ENCODE assay signal across 8 cellular contexts in the genomic region with DNA sequence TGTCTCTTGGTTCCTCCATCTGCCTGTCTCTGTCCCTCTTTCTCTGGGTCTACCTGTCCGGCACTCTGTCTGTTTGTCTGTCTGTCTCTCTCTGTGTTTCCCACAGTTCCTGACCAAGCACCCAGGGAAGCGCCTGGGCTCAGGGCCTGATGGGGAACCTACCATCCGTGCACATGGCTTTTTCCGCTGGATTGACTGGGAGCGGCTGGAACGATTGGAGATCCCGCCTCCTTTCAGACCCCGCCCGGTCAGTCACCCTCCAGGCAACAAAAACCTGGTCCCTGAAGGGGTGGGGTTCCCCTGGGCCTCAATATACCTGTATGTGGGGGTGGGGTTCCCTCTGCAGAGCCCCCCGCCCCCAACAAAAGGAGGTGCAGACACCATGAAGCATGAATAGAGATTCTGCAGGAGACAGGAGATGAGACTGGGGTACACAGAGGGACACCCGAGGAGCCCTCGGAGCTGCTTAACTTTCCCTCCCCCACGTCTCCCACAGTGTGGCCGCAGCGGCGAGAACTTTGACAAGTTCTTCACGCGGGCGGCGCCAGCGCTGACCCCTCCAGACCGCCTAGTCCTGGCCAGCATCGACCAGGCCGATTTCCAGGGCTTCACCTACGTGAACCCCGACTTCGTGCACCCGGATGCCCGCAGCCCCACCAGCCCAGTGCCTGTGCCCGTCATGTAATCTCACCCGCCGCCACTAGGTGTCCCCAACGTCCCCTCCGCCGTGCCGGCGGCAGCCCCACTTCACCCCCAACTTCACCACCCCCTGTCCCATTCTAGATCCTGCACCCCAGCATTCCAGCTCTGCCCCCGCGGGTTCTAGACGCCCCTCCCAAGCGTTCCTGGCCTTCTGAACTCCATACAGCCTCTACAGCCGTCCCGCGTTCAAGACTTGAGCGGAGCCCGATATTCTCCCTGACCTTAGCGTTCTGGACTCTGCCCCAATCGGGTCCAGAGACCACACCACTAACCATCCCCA. TPM values are rescaled to one million over a fixed set of nuclear protein-coding genes. Genes with fewer than 3 reads are reported as not detected.
DNase-seq lines count a peak whose midpoint lies in the region; ATAC-seq and TF ChIP-seq lines count a peak whose summit lies in the region.

No MANE protein-coding gene starts in this region.

- H3K9me3 ChIP-seq in PC-3 (ENCODE audit: low read length) (no peaks in the 10 kb centered on the region), cardiac muscle cell (ENCODE audit: low read depth) (no peaks in the 10 kb centered on the region)

- H3K79me2 ChIP-seq in PC-3 (ENCODE audit: low read length): no peaks in the 10 kb centered on the region

- H4K20me1 ChIP-seq in PC-3 (ENCODE audit: low read length): no peaks in the 10 kb centered on the region

- in situ Hi-C loops in G401 (cut with HindIII; ENCODE audit: low sequenced_read_pairs): no loop called here

- H3K4me2 ChIP-seq in PC-3 (ENCODE audit: low read length): peak overlapping the region; percentile 48; the same call in 1 of the 2 replicates

- H3K9me2 ChIP-seq in PC-3 (replicated peaks; ENCODE audit: low read length): no peaks in the 10 kb centered on the region

- POLR2A ChIA-PET in PC-3 (lab: Charles Lee; ENCODE audit: unreplicated experiment): no interaction called here

- H3K4me3 ChIP-seq in PC-3 (ENCODE audit: low read length): no peak overlapping the region
- H3K4me3 ChIP-seq in cardiac muscle cell: no peak overlapping the region

- no peak overlapping the region for H2AFZ ChIP-seq in PC-3 (ENCODE audit: low read length)

- TF ChIP-seq CTCF in PC-3 (conservative IDR thresholded peaks at IDR 0.05; ENCODE audit: low read depth, low read length): peak; percentile 96
- peak; percentile 86 for TF ChIP-seq CTCF in cardiac muscle cell (IDR thresholded peaks at IDR 0.05; ENCODE audit: low read depth, low read length)

- no peak overlapping the region for H3K9ac ChIP-seq in PC-3 (ENCODE audit: low read length)

- no TSS peak for BruUV-seq in PC-3 (replicated peaks; lab: Mats Ljungman, UMichigan)

- intact Hi-C loops in PC-3 (cut with micrococcal nuclease) (loop anchor here (2.0 to 10.0 kb wide), 3 partner anchors 64 to 116 kb away; no protein-coding TSS in a partner anchor), sciatic nerve (cut with DNase I) (no loop called here)

- no peaks in the 10 kb centered on the region for H3F3A ChIP-seq in PC-3 (ENCODE audit: low read length, unreplicated experiment)

- DNase-seq in G401 (ENCODE audit: low spot score) (peak; percentile 56), PC-3 (peak; percentile 39), cardiac muscle cell (ENCODE audit: low read depth in 1 of 2, low spot score in 1 of 2) (peak; percentile 37 to 41), sciatic nerve (ENCODE audit: low spot score) (peak; percentile 70), NCI-H1436 (lab: John Stamatoyannopoulos, UW) (no peak), dedifferentiated amniotic fluid mesenchymal stem cell (ENCODE audit: extremely low spot score) (no peak), DMS153 treated with DMSO at 0.1 percent for 48 hours (lab: John Stamatoyannopoulos, UW; ENCODE audit: unreplicated experiment) (no peak)
- DNase-seq in activated gamma-delta T cell treated with anti-CD3 and anti-CD28 coated beads, Interleukin-2, amount 50 U/mL, for 16 hours (ENCODE audit: low read depth): peak; percentile 64

- CTCF ChIA-PET in PC-3 (lab: Charles Lee): interaction anchor here (1.2 kb wide), 1 partner anchor 118 kb away, joined by 4 read pairs; no protein-coding TSS in a partner anchor

- no peaks in the 10 kb centered on the region for H3K36me3 ChIP-seq in PC-3 (ENCODE audit: low read depth, low read length)
- no peaks in the 10 kb centered on the region for H3K36me3 ChIP-seq in cardiac muscle cell

- peak; percentile 42 for ATAC-seq in PC-3
- ATAC-seq in sciatic nerve: no peak

- H3K27ac ChIP-seq in PC-3 (ENCODE audit: low read length): no peak overlapping the region
- H3K27ac ChIP-seq in cardiac muscle cell: no peak overlapping the region

- H3K4me1 ChIP-seq in PC-3 (ENCODE audit: insufficient read depth, low read length): peaks cover 17% of the 10 kb centered on the region
- H3K4me1 ChIP-seq in cardiac muscle cell (ENCODE audit: low read depth): no peaks in the 10 kb centered on the region

- H3K27me3 ChIP-seq in PC-3 (ENCODE audit: low read length) (peaks cover 49% of the 10 kb centered on the region), cardiac muscle cell (peaks cover 74% of the 10 kb centered on the region)

RNA-seq across cellular contexts. Expression of a gene that starts 2.6 kb away (rescaled TPM):
- 6.9 and 11.0 TPM in 2 replicates for total RNA-seq in G401 (2014; rRNA removed; shearing (Covaris generic))
- total RNA-seq in PC-3 (2014; rRNA removed) (not detected in 2 replicates), cardiac muscle cell (0.60 and 1.9 TPM in 2 replicates), sciatic nerve (not detected)
- polyA plus RNA-seq in cardiac muscle cell: 0.11 and 0.19 TPM in 2 replicates

RNA-seq across cellular contexts. Expression of a gene that starts 24.5 kb away (rescaled TPM):
- 0.17 and 1.6 TPM in 2 replicates for total RNA-seq in G401 (2014; rRNA removed; shearing (Covaris generic))
- total RNA-seq in PC-3 (2014; rRNA removed): 1.5 TPM in 1 of 2 replicates, not detected in the other
- 0.63 and 4.3 TPM in 2 replicates for total RNA-seq in cardiac muscle cell
- 3.2 and 4.2 TPM in 2 replicates for polyA plus RNA-seq in cardiac muscle cell
- total RNA-seq in sciatic nerve: not detected

RNA-seq across cellular contexts. Expression of a gene that starts 38.8 kb away (rescaled TPM):
- total RNA-seq in G401 (2014; rRNA removed; shearing (Covaris generic)): 6.1 and 6.3 TPM in 2 replicates
- total RNA-seq in PC-3 (2014; rRNA removed) (58.9 and 63.5 TPM in 2 replicates), cardiac muscle cell (115 and 150 TPM in 2 replicates), sciatic nerve (120 TPM)
- polyA plus RNA-seq in cardiac muscle cell: 166 and 183 TPM in 2 replicates

RNA-seq across cellular contexts. Expression of a gene that starts 56.2 kb away (rescaled TPM):
- total RNA-seq in G401 (2014; rRNA removed; shearing (Covaris generic)): 0.68 and 1.8 TPM in 2 replicates
- total RNA-seq in PC-3 (2014; rRNA removed): 0.15 and 0.23 TPM in 2 replicates
- 0.77 and 1.4 TPM in 2 replicates for total RNA-seq in cardiac muscle cell
- polyA plus RNA-seq in cardiac muscle cell: 0.68 and 1.0 TPM in 2 replicates
- total RNA-seq in sciatic nerve: 0.22 TPM

Comparison
In these comparisons a context has a peak if more than half of its experiments do, and no peak if none do; other contexts are left out.
1. DNase-seq: peak in G401 (single experiment), PC-3 (single experiment), activated gamma-delta T cell treated with anti-CD3 and anti-CD28 coated beads, Interleukin-2, amount 50 U/mL, for 16 hours (single experiment), cardiac muscle cell (2 of 2) and sciatic nerve (single experiment); none in NCI-H1436 (single experiment), dedifferentiated amniotic fluid mesenchymal stem cell (single experiment) and DMS153 treated with DMSO at 0.1 percent for 48 hours (single experiment).